Comparison of ENCODE assay signal across 11 cellular contexts in genomic region chr11:18324381-18324780, GRCh38. TPM values are rescaled to one million over a fixed set of nuclear protein-coding genes. Genes with fewer than 3 reads are reported as not detected.
DNase-seq lines count a peak whose midpoint lies in the region; ATAC-seq and TF ChIP-seq lines count a peak whose summit lies in the region.
"Had no signal": no experiment of that assay in that cellular context is flagged by ENCODE, and none has a peak within 500 bp of the region (broad histone marks: within the 10 kb centered on the region; RNA-seq: fewer than 3 reads in every experiment).

No MANE protein-coding gene starts in this region.

- H3K9me3 Mint-ChIP-seq in brain: peaks cover 0 to 2% (median 0%) of the 10 kb centered on the region in 5 experiments
- no peaks in the 10 kb centered on the region for H3K9me3 Mint-ChIP-seq in nephron progenitor cell

- H3K4me1 Mint-ChIP-seq in brain (peaks cover 70% of the 10 kb centered on the region), nephron progenitor cell (peaks cover 51% of the 10 kb centered on the region)

- H3K4me3 ChIP-seq in GM08714 (ENCODE audit: low read length): peak overlapping the region; percentile 92; the same call in 1 of the 2 replicates
- H3K4me3 ChIP-seq in body of pancreas: no peak overlapping the region

- intact Hi-C loops in body of pancreas (cut with DNase I) (loop anchor here (10.0 kb wide), 1 partner anchor 70 kb away; the partner anchor contains the start of gene LDHA), head of caudate nucleus (cut with DNase I) (no loop called here)

- no peak for TF ChIP-seq POLR2A in body of pancreas (IDR thresholded peaks at IDR 0.05)

- no peak for TF ChIP-seq CTCF in brain (conservative IDR thresholded peaks at IDR 0.05)
- TF ChIP-seq CTCF in nephron progenitor cell (IDR thresholded peaks at IDR 0.05): no peak
- no peak for TF ChIP-seq CTCF in body of pancreas (IDR thresholded peaks at IDR 0.05)

- H3K9me3 ChIP-seq in body of pancreas: no peaks in the 10 kb centered on the region

- peaks cover 0 to 5% of the 10 kb centered on the region in 2 donors for H3K36me3 ChIP-seq in body of pancreas (replicated peaks in 1 of 2; ENCODE audit: insufficient read depth in 1 of 2, low read depth in 2 of 2)

- H3K36me3 Mint-ChIP-seq in brain (peaks cover 34% of the 10 kb centered on the region), nephron progenitor cell (ENCODE audit: low read depth) (peaks cover 19% of the 10 kb centered on the region)

- H3K4me1 ChIP-seq in body of pancreas: peaks cover 39% of the 10 kb centered on the region

- peak overlapping the region; percentile 0 to 83 (median 52) for H3K27ac Mint-ChIP-seq in brain
- H3K27ac Mint-ChIP-seq in nephron progenitor cell: peak overlapping the region; percentile 90

- H3K4me3 Mint-ChIP-seq in brain (peak overlapping the region; percentile 96 to 98 (median 97)), nephron progenitor cell (peak overlapping the region; percentile 95)

- no peak for ATAC-seq in body of pancreas

- H3K27ac ChIP-seq in body of pancreas: no peak overlapping the region

- 76 to 81% methylated on average over 1 of the region's 1 CpG for WGBS in body of pancreas, 2 donors

- DNase-seq in MV-4-11 (lab: John Stamatoyannopoulos, UW): peak; percentile 32
- no peak for DNase-seq in nephron progenitor cell
- DNase-seq in body of pancreas: no peak
- no peak for DNase-seq in activated naive CD4-positive, alpha-beta T cell treated with anti-CD3 and anti-CD28 coated beads, Interleukin-2, amount 50 U/mL, for 16 hours
- DNase-seq in head of caudate nucleus: no peak
- no peak for DNase-seq in T1000 (lab: John Stamatoyannopoulos, UW)
- DNase-seq: SW 1271 had no signal

- peaks cover 21% of the 10 kb centered on the region for H3K27me3 Mint-ChIP-seq in brain
- H3K27me3 Mint-ChIP-seq in nephron progenitor cell (ENCODE audit: low read depth, poor library complexity): no peaks in the 10 kb centered on the region

- H3K27me3 ChIP-seq in body of pancreas: no peaks in the 10 kb centered on the region

RNA-seq across cellular contexts. Expression of gene GTF2H1, which starts 2.0 kb away (rescaled TPM):
- polyA plus RNA-seq in brain (ENCODE audit: insufficient read depth, low read depth, low replicate concordance): 6.5 TPM
- 10 to 100 TPM; 26.5 to 48.5 TPM for total RNA-seq in body of pancreas

RNA-seq across cellular contexts. Expression of gene HPS5, which starts 2.4 kb away (rescaled TPM):
- 5.6 TPM for polyA plus RNA-seq in brain (ENCODE audit: insufficient read depth, low read depth, low replicate concordance)
- total RNA-seq in body of pancreas: 10 to 100 TPM in 1 of 2 donors, 1 to 10 TPM in 1; 8.3 to 47.5 TPM

RNA-seq across cellular contexts. Expression of gene SAA1, which starts 58.3 kb away (rescaled TPM):
- polyA plus RNA-seq in brain (ENCODE audit: insufficient read depth, low read depth, low replicate concordance): 3.4 TPM
- 100 to 1,000 TPM in 1 of 2 donors, 10 to 100 TPM in 1; 24.1 to 450 TPM for total RNA-seq in body of pancreas
- total RNA-seq: cerebellum, mononuclear cell had no signal
